Comparison of ENCODE assay signal across 8 cellular contexts in the genomic region with DNA sequence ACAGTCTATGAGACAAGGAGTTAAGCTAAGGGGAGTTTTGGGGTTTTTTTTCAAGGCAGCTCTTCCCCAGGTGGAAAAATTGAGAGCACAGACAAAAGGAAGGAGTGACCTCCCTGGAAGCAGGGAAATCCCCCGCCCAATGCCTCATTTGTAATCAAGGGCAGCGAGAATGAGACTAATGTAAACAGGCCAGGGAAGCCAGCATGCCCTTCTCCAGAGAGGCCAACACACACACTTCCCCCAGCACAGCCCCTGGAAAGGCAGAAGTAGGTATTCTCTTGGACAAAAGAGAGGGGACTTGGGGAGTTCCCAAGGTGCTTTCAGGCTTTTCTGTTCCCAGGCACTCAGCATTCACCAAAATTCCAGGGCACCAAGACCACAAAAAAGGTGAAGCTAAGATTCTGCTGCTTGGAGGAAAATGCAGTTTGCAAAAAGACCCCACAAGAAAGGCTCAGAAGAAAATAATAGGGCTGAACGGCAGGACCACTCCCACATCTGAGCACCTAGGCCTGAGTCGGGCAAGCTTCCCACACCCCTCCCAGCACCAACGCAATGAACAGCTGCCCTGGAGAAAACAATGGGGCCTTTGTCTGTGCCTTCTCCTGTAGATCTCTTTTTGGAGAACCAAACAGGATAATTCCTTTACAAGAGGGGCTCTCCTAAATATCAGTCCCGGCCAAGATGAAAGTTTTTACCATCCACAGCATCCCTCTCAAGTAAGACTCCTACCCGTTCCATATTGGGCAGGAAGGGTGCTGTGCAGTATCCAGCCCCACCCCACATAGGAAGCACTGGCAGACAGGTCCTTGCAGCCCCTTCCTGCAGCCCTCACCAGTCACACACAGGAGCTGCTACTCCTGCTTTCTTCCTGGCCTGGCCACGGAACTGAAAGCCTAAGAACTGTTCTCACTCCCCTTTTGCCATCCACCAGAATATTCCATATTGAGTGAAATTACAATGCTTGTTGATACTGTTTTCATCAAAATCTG.
A peak's percentile ranks its signal among the peaks of the same experiment; 100 is the strongest.
DNase-seq lines count a peak whose midpoint lies in the region; FAIRE-seq and TF ChIP-seq lines count a peak whose summit lies in the region.

No MANE protein-coding gene starts in this region.

- no peaks in the 10 kb centered on the region for H3K36me3 Mint-ChIP-seq in MCF 10A (ENCODE audit: insufficient read depth, unreplicated experiment)

- H3K9me2 ChIP-seq in Karpas-422 (replicated peaks; ENCODE audit: insufficient read depth, low read length): no peaks in the 10 kb centered on the region

- peaks cover 18% of the 10 kb centered on the region for H3K4me1 Mint-ChIP-seq in MCF 10A (ENCODE audit: insufficient read depth, unreplicated experiment)

- no peak overlapping the region for H3K4me2 ChIP-seq in Karpas-422 (ENCODE audit: low read depth, low read length, poor library complexity, severe bottlenecking)

- no peak overlapping the region for H3K4me3 Mint-ChIP-seq in MCF 10A (ENCODE audit: unreplicated experiment)

- peak in 1 of 2 donors; percentile 44 for DNase-seq in breast epithelium (ENCODE audit: low spot score in 2 of 2)
- no peak for DNase-seq in MCF 10A (ENCODE audit: unreplicated experiment)
- DNase-seq in dermis blood vessel endothelial cell: peak; percentile 89
- peak; percentile 51 for DNase-seq in midbrain (lab: John Stamatoyannopoulos, UW)
- DNase-seq in urothelium cell line (ENCODE audit: low spot score): peak; percentile 75
- DNase-seq in MV-4-11 (lab: John Stamatoyannopoulos, UW): no peak
- DNase-seq in Karpas-422: no peak
- no peak for DNase-seq in mucosa of gallbladder (ENCODE audit: low spot score)

- no peak overlapping the region for H3K9ac ChIP-seq in Karpas-422 (ENCODE audit: low read length)

- H3K4me1 ChIP-seq in breast epithelium (peaks cover 0 to 13% of the 10 kb centered on the region in 2 donors), Karpas-422 (ENCODE audit: low read length) (no peaks in the 10 kb centered on the region)

- H3K9me3 ChIP-seq in breast epithelium (no peaks in the 10 kb centered on the region), Karpas-422 (ENCODE audit: low read length) (no peaks in the 10 kb centered on the region)

- H3K9me3 Mint-ChIP-seq in MCF 10A (ENCODE audit: unreplicated experiment): no peaks in the 10 kb centered on the region

- H3K79me2 ChIP-seq in Karpas-422 (ENCODE audit: low read length): no peaks in the 10 kb centered on the region

- BruUV-seq in MCF 10A (replicated peaks; lab: Mats Ljungman, UMichigan): no TSS peak

- CTCF ChIA-PET in MCF 10A (lab: Yijun Ruan, JAX): interaction anchor here (0.5 to 1.1 kb wide), 4 partner anchors 14 to 1242 kb away, joined by 3 read pairs; no protein-coding TSS in a partner anchor

- no peaks in the 10 kb centered on the region for H3K27me3 ChIP-seq in breast epithelium
- H3K27me3 ChIP-seq in Karpas-422 (ENCODE audit: low read length): no peaks in the 10 kb centered on the region

- TF ChIP-seq CTCF in breast epithelium (IDR thresholded peaks at IDR 0.05): no peak
- TF ChIP-seq CTCF in MCF 10A (IDR thresholded peaks at IDR 0.05; ENCODE audit: unreplicated experiment): no peak

- TF ChIP-seq POLR2A in breast epithelium (IDR thresholded peaks at IDR 0.05): no peak

- H2AFZ ChIP-seq in Karpas-422 (ENCODE audit: low read length): no peak overlapping the region

- no peak overlapping the region for H3K4me3 ChIP-seq in breast epithelium
- no peak overlapping the region for H3K4me3 ChIP-seq in Karpas-422 (ENCODE audit: low read length)

- FAIRE-seq in urothelium cell line (lab: Jason Lieb, UNC): no peak

- H3K27ac Mint-ChIP-seq in MCF 10A (ENCODE audit: low read depth, unreplicated experiment): no peak overlapping the region

- intact Hi-C loops in breast epithelium (cut with DNase I; ENCODE audit: low total_unique reads): no loop called here
- intact Hi-C loops in MCF 10A (cut with micrococcal nuclease): no loop called here

- POLR2A ChIA-PET in MCF 10A (lab: Yijun Ruan, JAX): interaction anchor here (0.6 to 1.4 kb wide), 3 partner anchors 26 to 957 kb away, joined by 3 read pairs; no protein-coding TSS in a partner anchor

- H4K20me1 ChIP-seq in Karpas-422 (ENCODE audit: insufficient read depth, low read depth, low read length): no peaks in the 10 kb centered on the region

- H3K27ac ChIP-seq in breast epithelium (peak overlapping the region; percentile 80 to 84), Karpas-422 (ENCODE audit: low read length) (no peak overlapping the region)

- no peaks in the 10 kb centered on the region for H3K27me3 Mint-ChIP-seq in MCF 10A (ENCODE audit: insufficient read depth, unreplicated experiment)

- H3K36me3 ChIP-seq in breast epithelium (no peaks in the 10 kb centered on the region), Karpas-422 (ENCODE audit: insufficient read depth, low read length) (no peaks in the 10 kb centered on the region)

Comparison
In these comparisons a context has a peak if more than half of its experiments do, and no peak if none do; other contexts are left out.
1. DNase-seq: peak in dermis blood vessel endothelial cell (single experiment), midbrain (single experiment) and urothelium cell line (single experiment); none in MCF 10A (single experiment), MV-4-11 (single experiment), Karpas-422 (single experiment) and mucosa of gallbladder (single experiment).